ENCODE assay signal across 9 cellular contexts in genomic region chr3:129495006-129495639, GRCh38. TPM values are rescaled to one million over a fixed set of nuclear protein-coding genes. Genes with fewer than 3 reads are reported as not detected.
DNase-seq lines count a peak whose midpoint lies in the region; TF ChIP-seq lines count a peak whose summit lies in the region.
"Not testable (repeated sequence)": the region's sequence is repeated elsewhere in the genome, so short reads cannot be mapped to it uniquely, and the experiment has no call there.
"Had no signal": no experiment of that assay in that cellular context is flagged by ENCODE, and none has a peak within 500 bp of the region (broad histone marks: within the 10 kb centered on the region; RNA-seq: fewer than 3 reads in every experiment).

No MANE protein-coding gene starts in this region.

- DNase-seq in AG09319 (ENCODE audit: extremely low read depth, low read depth) (peak; percentile 47), HS-27A (ENCODE audit: low read depth) (peak; percentile 47), SJCRH30 (peak; percentile 24 to 33), mammary epithelial cell (peak; percentile 5), fibroblast of peridontal ligament (ENCODE audit: extremely low read depth) (peak; percentile 86), kidney glomerular epithelial cell (lab: John Stamatoyannopoulos, UW) (peak; percentile 15), non-pigmented ciliary epithelial cell (ENCODE audit: low read depth) (peak; percentile 31), stromal cell of bone marrow (ENCODE audit: low read depth) (peak; percentile 33)

- not testable (repeated sequence) for H3K9me3 ChIP-seq in SJCRH30 (replicated peaks); mammary epithelial cell (replicated peaks; ENCODE audit: insufficient read depth, low read length)

- dilution Hi-C loops in mammary epithelial cell (cut with HindIII; ENCODE audit: low sequenced_read_pairs) = loop anchor here (5.0 kb wide), 1 partner anchor 53 kb away; the partner anchor contains the start of gene IFT122

- TF ChIP-seq CTCF in AG09319 (IDR thresholded peaks at IDR 0.05; ENCODE audit: low read depth, low read length); mammary epithelial cell (conservative IDR thresholded peaks at IDR 0.05 in 1 of 2, IDR thresholded peaks at IDR 0.05 in 1 of 2; ENCODE audit: extremely low read depth in 1 of 2, insufficient read depth in 1 of 2, low read depth in 1 of 2, low read length in 2 of 2): not testable (repeated sequence)

- H3K27me3 ChIP-seq in SJCRH30; mammary epithelial cell (ENCODE audit: insufficient read depth, low read length): not testable (repeated sequence)

- peaks cover 14% of the 10 kb centered on the region for H3K4me1 ChIP-seq in SJCRH30
- not testable (repeated sequence) for H3K4me1 ChIP-seq in mammary epithelial cell (ENCODE audit: insufficient read depth, low read length)

- intact Hi-C loops in mammary epithelial cell (cut with micrococcal nuclease) = loop anchor here (10.0 kb wide), 1 partner anchor 600 kb away; no protein-coding TSS in a partner anchor

- not testable (repeated sequence) for H4K20me1 ChIP-seq in mammary epithelial cell (ENCODE audit: insufficient read depth, low read length)

- H3K4me3 ChIP-seq in SJCRH30; mammary epithelial cell (replicated peaks in 1 of 3; ENCODE audit: insufficient read depth in 1 of 3, low read depth in 2 of 3, low read length in 3 of 3): not testable (repeated sequence)

- not testable (repeated sequence) for BruUV-seq in mammary epithelial cell (replicated peaks; lab: Mats Ljungman, UMichigan)

- H2AFZ ChIP-seq in mammary epithelial cell (ENCODE audit: low read depth, low read length) = not testable (repeated sequence)

- not testable (repeated sequence) for H3K36me3 ChIP-seq in SJCRH30; mammary epithelial cell (ENCODE audit: insufficient read depth, low read length)

- H3K27ac ChIP-seq in SJCRH30 = peak overlapping the region; percentile 30; the same call in 1 of the 2 replicates
- not testable (repeated sequence) for H3K27ac ChIP-seq in mammary epithelial cell (ENCODE audit: insufficient read depth, low read depth, low read length)

- H3K79me2 ChIP-seq in mammary epithelial cell (ENCODE audit: insufficient read depth, low read length) = not testable (repeated sequence)

- not testable (repeated sequence) for H3K4me2 ChIP-seq in mammary epithelial cell (ENCODE audit: insufficient read depth, low read depth, low read length)

- H3K9ac ChIP-seq in mammary epithelial cell (ENCODE audit: insufficient read depth, low read length) = not testable (repeated sequence)

- in situ Hi-C loops in mammary epithelial cell (cut with MboI; ENCODE audit: low sequenced_read_pairs in 2 of 2) = loop anchor here in 1 of 2 donors (10.0 to 25.0 kb wide), 2 partner anchors 340 to 442 kb away; no protein-coding TSS in a partner anchor

- CTCF ChIA-PET in mammary epithelial cell (lab: Charles Lee; ENCODE audit: low non-redundant PET) = not testable (repeated sequence)

- WGBS in mammary epithelial cell (ENCODE audit: low coverage, missing lambda C conversion rate) = 86% methylated on average over 10 of the region's 10 CpGs

RNA-seq across cellular contexts. Expression of gene RHO, which starts 33.3 kb away (rescaled TPM):
- not detected in 2 replicates for total RNA-seq in SJCRH30 (2014; rRNA removed; shearing (Covaris generic))
- total RNA-seq in mammary epithelial cell = not detected
- polyA plus RNA-seq in mammary epithelial cell = not detected
- polyA minus RNA-seq in mammary epithelial cell = not detected

RNA-seq across cellular contexts. Expression of gene H1-8, which starts 47.9 kb away (rescaled TPM):
- not detected in 2 replicates for total RNA-seq in SJCRH30 (2014; rRNA removed; shearing (Covaris generic))
- total RNA-seq in mammary epithelial cell = not detected
- polyA plus RNA-seq in mammary epithelial cell = not detected
- polyA minus RNA-seq in mammary epithelial cell = not detected
- total RNA-seq: T-cell had no signal

RNA-seq across cellular contexts. Expression of gene IFT122, which starts 55.1 kb away (rescaled TPM):
- 15.7 and 18.1 TPM in 2 replicates for total RNA-seq in SJCRH30 (2014; rRNA removed; shearing (Covaris generic))
- total RNA-seq in mammary epithelial cell = 10 to 100 TPM; 14.7 to 17.2 TPM
- 11.9 TPM for polyA plus RNA-seq in mammary epithelial cell
- 71.8 TPM for polyA minus RNA-seq in mammary epithelial cell

RNA-seq across cellular contexts. Expression of gene MBD4, which starts 55.4 kb away (rescaled TPM):
- 29.6 and 36.7 TPM in 2 replicates for total RNA-seq in SJCRH30 (2014; rRNA removed; shearing (Covaris generic))
- total RNA-seq in mammary epithelial cell = 10 to 100 TPM; 35.0 to 35.8 TPM
- polyA plus RNA-seq in mammary epithelial cell = 20.6 TPM
- 35.2 TPM for polyA minus RNA-seq in mammary epithelial cell

Comparison
In these comparisons a context has a peak if more than half of its experiments do, and no peak if none do; other contexts are left out.
1. DNase-seq: peak in every context shown above with its lines; median percentile 86 in fibroblast of peridontal ligament; 47 in AG09319; 47 in HS-27A; 33 in stromal cell of bone marrow; 31 in non-pigmented ciliary epithelial cell; 28 in SJCRH30; 15 in kidney glomerular epithelial cell; 5 in mammary epithelial cell.